Comparison of ENCODE assay signal across 10 cellular contexts in genomic region chr12:15880721-15881120, GRCh38. TPM values are rescaled to one million over a fixed set of nuclear protein-coding genes. Genes with fewer than 3 reads are reported as not detected.
DNase-seq lines count a peak whose midpoint lies in the region; TF ChIP-seq lines count a peak whose summit lies in the region.
"Had no signal": no experiment of that assay in that cellular context is flagged by ENCODE, and none has a peak within 500 bp of the region (broad histone marks: within the 10 kb centered on the region; RNA-seq: fewer than 3 reads in every experiment).

No MANE protein-coding gene starts in this region.

- H3K23ac ChIP-seq in H9 (ENCODE audit: insufficient read length, low read depth, low read length): no peak overlapping the region

- peaks cover 3% of the 10 kb centered on the region for H3K23me2 ChIP-seq in H9 (ENCODE audit: insufficient read length, low read depth, low read length, poor library complexity, severe bottlenecking)

- H2AFZ ChIP-seq in H9 (ENCODE audit: low read length): no peak overlapping the region

- no peak overlapping the region for H4K8ac ChIP-seq in H9 (replicated peaks; ENCODE audit: insufficient read length, low read depth, low read length)

- no peak overlapping the region for H4K5ac ChIP-seq in H9 (ENCODE audit: insufficient read length, low read depth, low read length)

- no peak overlapping the region for H4K91ac ChIP-seq in H9 (ENCODE audit: insufficient read length, low read depth, low read length)

- peaks cover 26% of the 10 kb centered on the region for H3K79me2 ChIP-seq in H9 (ENCODE audit: insufficient read depth, low read length)

- H4K20me1 ChIP-seq in H9 (ENCODE audit: control insufficient read depth, insufficient read depth, insufficient read length): no peaks in the 10 kb centered on the region

- H3K27me3 Mint-ChIP-seq in CD8-positive, alpha-beta memory T cell: peaks cover 0 to 5% of the 10 kb centered on the region in 2 donors
- H3K27me3 Mint-ChIP-seq in H9 (ENCODE audit: low read depth): no peaks in the 10 kb centered on the region
- H3K27me3 Mint-ChIP-seq in glutamatergic neuron (ENCODE audit: unreplicated experiment): peaks cover 4% of the 10 kb centered on the region

- BruUV-seq in A673 (replicated peaks; lab: Mats Ljungman, UMichigan): no TSS peak

- CTCF ChIA-PET in CD8-positive, alpha-beta memory T cell (lab: Charles Lee): no interaction called here
- CTCF ChIA-PET in A673 (lab: Charles Lee): no interaction called here

- no peak for TF ChIP-seq CTCF in H9 (conservative IDR thresholded peaks at IDR 0.05)
- TF ChIP-seq CTCF in glutamatergic neuron (IDR thresholded peaks at IDR 0.05; ENCODE audit: partially characterized antibody, unreplicated experiment): no peak
- no peak for TF ChIP-seq CTCF in esophagus muscularis mucosa (IDR thresholded peaks at IDR 0.05)
- no peak for TF ChIP-seq CTCF in A673 (conservative IDR thresholded peaks at IDR 0.05; ENCODE audit: low read depth, low read length)
- TF ChIP-seq CTCF in prostate gland (IDR thresholded peaks at IDR 0.05): no peak

- H3K4me1 Mint-ChIP-seq in CD8-positive, alpha-beta memory T cell: peaks cover 42 to 49% (median 42%) of the 10 kb centered on the region in 3 donors
- H3K4me1 Mint-ChIP-seq in H9: peaks cover 26 to 37% of the 10 kb centered on the region in 2 experiments
- H3K4me1 Mint-ChIP-seq in glutamatergic neuron (ENCODE audit: low read depth, unreplicated experiment): peaks cover 11% of the 10 kb centered on the region

- H2BK20ac ChIP-seq in H9 (ENCODE audit: low read depth, low read length, poor library complexity, severe bottlenecking): no peak overlapping the region

- peak overlapping the region in 6 of 7 donors; percentile 28 to 99 (median 66) for H3K4me3 Mint-ChIP-seq in CD8-positive, alpha-beta memory T cell
- H3K4me3 Mint-ChIP-seq in H9: peak overlapping the region; percentile 25 to 42; a peak in 4 of 5 replicates
- H3K4me3 Mint-ChIP-seq in glutamatergic neuron (ENCODE audit: unreplicated experiment): peak overlapping the region; percentile 39

- H3K18ac ChIP-seq in H9 (ENCODE audit: insufficient read length, low read depth, low read length): no peak overlapping the region

- H3K27ac ChIP-seq in CD8-positive, alpha-beta memory T cell (ENCODE audit: low read depth, low read length): no peak overlapping the region
- H3K27ac ChIP-seq in H9 (ENCODE audit: insufficient read length, low read depth, low read length) (no peak overlapping the region), esophagus muscularis mucosa (replicated peaks in 1 of 4) (no peak overlapping the region), A673 (ENCODE audit: low read depth, low read length, poor library complexity, severe bottlenecking) (no peak overlapping the region), prostate gland (no peak overlapping the region)

- DNase-seq in CD8-positive, alpha-beta memory T cell: no peak
- no peak for DNase-seq in H9
- peak; percentile 32 for DNase-seq in RKO (ENCODE audit: low spot score)
- DNase-seq in glutamatergic neuron: no peak
- DNase-seq in esophagus muscularis mucosa (ENCODE audit: extremely low spot score): no peak
- no peak for DNase-seq in NK-92 (lab: John Stamatoyannopoulos, UW; ENCODE audit: unreplicated experiment)
- no peak for DNase-seq in A673 (ENCODE audit: low spot score)
- no peak for DNase-seq in prostate gland (ENCODE audit: low spot score)
- DNase-seq: amniotic stem cell, WERI-Rb-1 had no signal

- H3K36me3 ChIP-seq in CD8-positive, alpha-beta memory T cell (ENCODE audit: insufficient read depth, low read length): no peaks in the 10 kb centered on the region
- H3K36me3 ChIP-seq in esophagus muscularis mucosa (no peaks in the 10 kb centered on the region), A673 (ENCODE audit: insufficient read depth, low read length, poor library complexity, severe bottlenecking) (peaks cover 2% of the 10 kb centered on the region), prostate gland (no peaks in the 10 kb centered on the region)

- TF ChIP-seq POLR2A in esophagus muscularis mucosa (IDR thresholded peaks at IDR 0.05; ENCODE audit: low read depth): no peak
- no peak for TF ChIP-seq POLR2A in prostate gland (IDR thresholded peaks at IDR 0.05)

- intact Hi-C loops in esophagus muscularis mucosa (cut with DNase I): no loop called here
- intact Hi-C loops in A673 (cut with micrococcal nuclease; ENCODE audit: unreplicated experiment): no loop called here
- intact Hi-C loops in prostate gland (cut with DNase I): no loop called here

- H3K9ac ChIP-seq in H9 (ENCODE audit: extremely low read depth, insufficient read length, low read length): no peak overlapping the region

- no peak overlapping the region for H2BK12ac ChIP-seq in H9 (ENCODE audit: insufficient read length, low read depth, low read length)

- TF ChIP-seq EP300 in esophagus muscularis mucosa (IDR thresholded peaks at IDR 0.05): no peak

- peaks cover 0 to 36% (median 2%) of the 10 kb centered on the region in 3 donors for H3K36me3 Mint-ChIP-seq in CD8-positive, alpha-beta memory T cell
- H3K36me3 Mint-ChIP-seq in H9 (ENCODE audit: insufficient read depth in 1 of 3, low read depth in 3 of 3) (peaks cover 11 to 26% (median 22%) of the 10 kb centered on the region in 3 experiments; a peak in 6 of 7 replicates), glutamatergic neuron (ENCODE audit: unreplicated experiment) (no peaks in the 10 kb centered on the region)

- no peaks in the 10 kb centered on the region for H3K9me3 ChIP-seq in CD8-positive, alpha-beta memory T cell (ENCODE audit: low read length)
- no peaks in the 10 kb centered on the region for H3K9me3 ChIP-seq in H9 (ENCODE audit: control insufficient read depth, low read depth, low read length)
- no peaks in the 10 kb centered on the region for H3K9me3 ChIP-seq in esophagus muscularis mucosa
- H3K9me3 ChIP-seq in A673 (ENCODE audit: low read depth, low read length, poor library complexity, severe bottlenecking): no peaks in the 10 kb centered on the region
- no peaks in the 10 kb centered on the region for H3K9me3 ChIP-seq in prostate gland

- no peaks in the 10 kb centered on the region for H3K27me3 ChIP-seq in CD8-positive, alpha-beta memory T cell (ENCODE audit: insufficient read depth, low read length, poor library complexity, severe bottlenecking)
- no peaks in the 10 kb centered on the region; the same call in 1 of the 2 replicates for H3K27me3 ChIP-seq in H9 (ENCODE audit: insufficient read depth, low read length)
- H3K27me3 ChIP-seq in esophagus muscularis mucosa: no peaks in the 10 kb centered on the region
- H3K27me3 ChIP-seq in A673 (replicated peaks; ENCODE audit: insufficient read depth, low read depth, low read length, poor library complexity): no peaks in the 10 kb centered on the region
- no peaks in the 10 kb centered on the region for H3K27me3 ChIP-seq in prostate gland (replicated peaks; ENCODE audit: insufficient read depth)

- H3K4ac ChIP-seq in H9 (ENCODE audit: low read depth, low read length): no peak overlapping the region

- H3K56ac ChIP-seq in H9 (ENCODE audit: insufficient read length, low read depth, low read length): no peak overlapping the region

- no peak overlapping the region for H3T11ph ChIP-seq in H9 (ENCODE audit: low read length)

- H2BK120ac ChIP-seq in H9 (ENCODE audit: low read depth, low read length, poor library complexity, severe bottlenecking): no peak overlapping the region

- no peak overlapping the region for H2BK15ac ChIP-seq in H9 (ENCODE audit: low read depth, low read length)

- no peaks in the 10 kb centered on the region for H3K79me1 ChIP-seq in H9 (ENCODE audit: insufficient read depth, low read depth, low read length, poor library complexity, severe bottlenecking)

- H3K4me3 ChIP-seq in CD8-positive, alpha-beta memory T cell (ENCODE audit: low read length): no peak overlapping the region
- H3K4me3 ChIP-seq in esophagus muscularis mucosa (no peak overlapping the region), A673 (ENCODE audit: low read depth, low read length, poor library complexity, severe bottlenecking) (no peak overlapping the region), prostate gland (no peak overlapping the region)

- H3K27ac Mint-ChIP-seq in CD8-positive, alpha-beta memory T cell: peak overlapping the region in 7 of 8 donors; percentile 14 to 98 (median 64)
- H3K27ac Mint-ChIP-seq in H9 (no peak overlapping the region), glutamatergic neuron (ENCODE audit: unreplicated experiment) (peak overlapping the region; percentile 1)

- WGBS in H9 (ENCODE audit: extremely low coverage, insufficient read length, low lambda C conversion rate): no CpG with 5 or more reads among the region's 3 CpGs
- 98% methylated on average over 3 of the region's 3 CpGs for WGBS in esophagus muscularis mucosa
- WGBS in prostate gland: 77% methylated on average over 3 of the region's 3 CpGs

- POLR2A ChIA-PET in CD8-positive, alpha-beta memory T cell (lab: Charles Lee): no interaction called here
- POLR2A ChIA-PET in A673 (lab: Charles Lee; ENCODE audit: low non-redundant PET): no interaction called here

- peaks cover 27% of the 10 kb centered on the region for H3K4me1 ChIP-seq in CD8-positive, alpha-beta memory T cell (ENCODE audit: insufficient read depth, low read length)
- H3K4me1 ChIP-seq in H9 (ENCODE audit: insufficient read depth, low read length): no peaks in the 10 kb centered on the region
- H3K4me1 ChIP-seq in esophagus muscularis mucosa: peaks cover 10 to 34% (median 33%) of the 10 kb centered on the region in 4 donors
- peaks cover 13% of the 10 kb centered on the region for H3K4me1 ChIP-seq in A673 (ENCODE audit: insufficient read depth, low read length, poor library complexity, severe bottlenecking)
- no peaks in the 10 kb centered on the region for H3K4me1 ChIP-seq in prostate gland (replicated peaks)

- H3K4me2 ChIP-seq in H9 (ENCODE audit: insufficient read depth, insufficient read length, low read length): no peak overlapping the region

- H3K9me3 Mint-ChIP-seq in CD8-positive, alpha-beta memory T cell: no peaks in the 10 kb centered on the region
- H3K9me3 Mint-ChIP-seq in H9 (no peaks in the 10 kb centered on the region), glutamatergic neuron (ENCODE audit: unreplicated experiment) (peaks cover 13% of the 10 kb centered on the region)

- H2AK5ac ChIP-seq in H9 (ENCODE audit: insufficient read length, low read length): no peak overlapping the region

- no peak overlapping the region for H3K14ac ChIP-seq in H9 (ENCODE audit: insufficient read depth, low read length)

- H2BK5ac ChIP-seq in H9 (ENCODE audit: insufficient read length, low read length): no peak overlapping the region

RNA-seq across cellular contexts. Expression of gene STRAP, which starts 1.5 kb away (rescaled TPM):
- 100 to 1,000 TPM; 179 to 185 TPM for total RNA-seq in CD8-positive, alpha-beta memory T cell
- 112 TPM for polyA plus RNA-seq in CD8-positive, alpha-beta memory T cell
- total RNA-seq in H9 (2021) (210 and 218 TPM in 2 replicates), glutamatergic neuron (ENCODE audit: unreplicated experiment) (159 TPM), esophagus muscularis mucosa (10 to 100 TPM; 63.9 to 78.5 (median 74.0) TPM), A673 (2021) (222 and 247 TPM in 2 replicates), prostate gland (10 to 100 TPM; 58.4 to 74.2 TPM)

RNA-seq across cellular contexts. Expression of gene DERA, which starts 30.4 kb away (rescaled TPM):
- total RNA-seq in CD8-positive, alpha-beta memory T cell: 10 to 100 TPM; 25.2 to 26.6 TPM
- 25.8 TPM for polyA plus RNA-seq in CD8-positive, alpha-beta memory T cell
- total RNA-seq in H9 (2021): 20.5 and 20.9 TPM in 2 replicates
- total RNA-seq in glutamatergic neuron (ENCODE audit: unreplicated experiment): 55.6 TPM
- 10 to 100 TPM; 30.6 to 47.3 (median 34.3) TPM for total RNA-seq in esophagus muscularis mucosa
- total RNA-seq in A673 (2021): 43.7 and 53.0 TPM in 2 replicates
- 10 to 100 TPM; 33.0 to 33.7 TPM for total RNA-seq in prostate gland

Comparison
In these comparisons a context has a peak if more than half of its experiments do, and no peak if none do; other contexts are left out.
1. H3K27ac Mint-ChIP-seq: peak in CD8-positive, alpha-beta memory T cell (7 of 8) and glutamatergic neuron (single experiment); none in H9 (0 of 3).
2. Peak in every context shown above with its lines, with median percentiles within 50 percentile points of each other: H3K4me3 Mint-ChIP-seq.